Comparison of ENCODE assay signal across 8 cellular contexts in the genomic region with DNA sequence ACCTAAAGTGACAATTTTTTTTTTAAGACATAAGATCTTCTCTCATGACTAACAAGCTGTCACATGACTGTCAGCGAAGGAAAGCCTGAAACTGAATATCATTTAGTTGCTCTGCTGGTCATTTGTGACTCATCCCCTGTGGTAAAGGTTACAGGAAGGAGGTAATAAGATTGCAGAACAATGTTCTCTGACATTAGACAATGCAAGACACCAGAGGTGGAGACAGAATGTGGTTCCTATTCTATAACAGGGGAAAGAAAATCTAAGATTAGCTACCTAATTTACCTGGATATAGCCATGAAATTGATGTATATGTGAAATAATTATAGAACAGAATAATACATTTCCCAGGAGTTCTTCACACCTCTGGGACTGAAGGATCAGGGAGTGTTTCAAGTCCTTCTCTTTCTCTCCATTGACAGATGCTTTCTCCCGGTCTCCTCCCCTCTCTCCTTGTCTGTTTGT. TPM values are rescaled to one million over a fixed set of nuclear protein-coding genes. Genes with fewer than 3 reads are reported as not detected.
DNase-seq lines count a peak whose midpoint lies in the region; ATAC-seq and TF ChIP-seq lines count a peak whose summit lies in the region.

No MANE protein-coding gene starts in this region.

- WGBS in endodermal cell (ENCODE audit: insufficient coverage in 1 of 2, insufficient read length in 1 of 2), 2 experiments, result 85 to 100% methylated on average over 1 to 2 of the region's 2 CpGs

- no peak overlapping the region for H3K4me3 ChIP-seq in AG04450 (ENCODE audit: low read depth, low read length)
- no peak overlapping the region for H3K4me3 ChIP-seq in endodermal cell (ENCODE audit: low read length)

- intact Hi-C loops in left ventricle myocardium superior (cut with micrococcal nuclease), result no loop called here

- CTCF ChIA-PET in AG04450 (lab: Charles Lee), result interaction anchor here (0.5 to 1.5 kb wide), 2 partner anchors 22 to 34 kb away, joined by 3 read pairs; no protein-coding TSS in a partner anchor

- in situ Hi-C loops in SK-MEL-5 (cut with HindIII; ENCODE audit: low pct_unique_long_range_greater_than_20kb, low sequenced_read_pairs), result no loop called here

- POLR2A ChIA-PET in AG04450 (lab: Yijun Ruan, JAX), result interaction anchor here (0.7 kb wide), 1 partner anchor 75 kb away, joined by 3 read pairs; no protein-coding TSS in a partner anchor

- DNase-seq in AG04450 (ENCODE audit: low read depth, low spot score), result peak; percentile 33
- peak; percentile 98 for DNase-seq in SK-MEL-5 (ENCODE audit: low read depth, low spot score)
- DNase-seq in hepatic stellate cell (ENCODE audit: low spot score), result peak; percentile 31
- DNase-seq in NCI-H146 treated with DMSO at 0.1 percent for 48 hours (lab: John Stamatoyannopoulos, UW; ENCODE audit: unreplicated experiment), result no peak
- DNase-seq in left ventricle myocardium superior, result no peak
- DNase-seq in endodermal cell, result no peak

- H3K27ac ChIP-seq in AG04450 (ENCODE audit: low read depth, low read length) (no peak overlapping the region), endodermal cell (ENCODE audit: low read depth, low read length) (no peak overlapping the region)

- ATAC-seq in GM18909 (IDR thresholded peaks at IDR 0.05; ENCODE audit: poor library complexity, unreplicated experiment) (peak; percentile 96), HG03108 (IDR thresholded peaks at IDR 0.05; ENCODE audit: unreplicated experiment) (peak; percentile 94), left ventricle myocardium superior (no peak)

- H3K27me3 ChIP-seq in AG04450 (ENCODE audit: control insufficient read depth, insufficient read depth, low read length) (no peaks in the 10 kb centered on the region), endodermal cell (ENCODE audit: control insufficient read depth, insufficient read depth, low read length, poor library complexity, severe bottlenecking) (no peaks in the 10 kb centered on the region)

- TF ChIP-seq CTCF in AG04450 (IDR thresholded peaks at IDR 0.05; ENCODE audit: low read depth, low read length) (no peak), endodermal cell (conservative IDR thresholded peaks at IDR 0.05) (no peak)

- no peak overlapping the region for H3K4me3 Mint-ChIP-seq in endodermal cell

- H3K9me3 ChIP-seq in AG04450 (ENCODE audit: control insufficient read depth, insufficient read depth, low read length) (no peaks in the 10 kb centered on the region), endodermal cell (ENCODE audit: control insufficient read depth, low read length) (no peaks in the 10 kb centered on the region)

- H3K27me3 Mint-ChIP-seq in endodermal cell (ENCODE audit: insufficient read depth), result no peaks in the 10 kb centered on the region

- no peaks in the 10 kb centered on the region for H3K36me3 ChIP-seq in endodermal cell (ENCODE audit: control insufficient read depth, insufficient read depth, low read length)

- H3K9me3 Mint-ChIP-seq in endodermal cell, result no peaks in the 10 kb centered on the region

- H3K36me3 Mint-ChIP-seq in endodermal cell (ENCODE audit: low read depth), result no peaks in the 10 kb centered on the region

- H3K4me1 Mint-ChIP-seq in endodermal cell, result peaks cover 2% of the 10 kb centered on the region

- no peak overlapping the region for H3K9ac ChIP-seq in endodermal cell (ENCODE audit: extremely low read depth, low read length, poor library complexity, severe bottlenecking)

- H3K4me1 ChIP-seq in endodermal cell (ENCODE audit: control insufficient read depth, insufficient read depth, low read length), result no peaks in the 10 kb centered on the region

- H3K27ac Mint-ChIP-seq in endodermal cell, result no peak overlapping the region

RNA-seq across cellular contexts. Expression of gene LRGUK, which starts 47.7 kb away (rescaled TPM):
- polyA plus RNA-seq in AG04450 (2011; rRNA removed), result 0.07 and 0.09 TPM in 2 replicates
- polyA minus RNA-seq in AG04450 (2011; rRNA and poly(A)+ RNA removed), result 0.48 TPM in 1 of 2 replicates, not detected in the other
- 9.9 TPM in 2 replicates for total RNA-seq in SK-MEL-5 (2014; rRNA removed; shearing (Covaris generic))
- polyA plus RNA-seq in SK-MEL-5 (2015; cell fraction: cytosol; rRNA removed), result 5.6 and 6.0 TPM in 2 replicates
- 6.7 and 8.7 TPM in 2 replicates for polyA plus RNA-seq in SK-MEL-5 (2015; cell fraction: nucleus; rRNA removed)
- total RNA-seq in left ventricle myocardium superior, result 0.20 TPM
- total RNA-seq in endodermal cell, result 1 to 10 TPM in 1 of 2 donors, under 1 TPM in 1; 0.89 to 1.3 TPM
- polyA plus RNA-seq in endodermal cell (2013, experiment 1 of 2), result 1.1 TPM
- 1.0 TPM for polyA plus RNA-seq in endodermal cell (2013, experiment 2 of 2)

Comparison
In these comparisons a context has a peak if more than half of its experiments do, and no peak if none do; other contexts are left out.
1. DNase-seq: peak in AG04450 (single experiment), SK-MEL-5 (single experiment) and hepatic stellate cell (single experiment); none in NCI-H146 treated with DMSO at 0.1 percent for 48 hours (single experiment), left ventricle myocardium superior (single experiment) and endodermal cell (single experiment).